In genomic region chr6:20211037-20211940, GRCh38 we compare ENCODE assay signal across 8 cellular contexts. TPM values are rescaled to one million over a fixed set of nuclear protein-coding genes. Genes with fewer than 3 reads are reported as not detected.
DNase-seq lines count a peak whose midpoint lies in the region; ATAC-seq and TF ChIP-seq lines count a peak whose summit lies in the region.

No MANE protein-coding gene starts in this region.

- WGBS in right lobe of liver (ENCODE audit: insufficient coverage, low coverage, low lambda C conversion rate, missing lambda C conversion rate): 13% methylated on average over 17 of the region's 17 CpGs
- 10 to 14% methylated on average over 17 of the region's 17 CpGs for WGBS in upper lobe of left lung, 2 donors

- H3K9me3 ChIP-seq in KOPT-K1 (ENCODE audit: insufficient read depth, low read length, poor library complexity, severe bottlenecking): no peaks in the 10 kb centered on the region
- H3K9me3 ChIP-seq in right lobe of liver: no peaks in the 10 kb centered on the region
- H3K9me3 ChIP-seq in upper lobe of left lung: no peaks in the 10 kb centered on the region

- no peak for TF ChIP-seq EP300 in upper lobe of left lung (IDR thresholded peaks at IDR 0.05)

- H3K27me3 ChIP-seq in right lobe of liver: no peaks in the 10 kb centered on the region
- no peaks in the 10 kb centered on the region for H3K27me3 ChIP-seq in upper lobe of left lung

- in situ Hi-C loops in astrocyte of the spinal cord (cut with HindIII; ENCODE audit: low sequenced_read_pairs): no loop called here

- TF ChIP-seq CTCF in astrocyte of the spinal cord (IDR thresholded peaks at IDR 0.05; ENCODE audit: low read depth, low read length): no peak
- TF ChIP-seq CTCF in right lobe of liver (IDR thresholded peaks at IDR 0.05): no peak
- no peak for TF ChIP-seq CTCF in upper lobe of left lung (IDR thresholded peaks at IDR 0.05)
- TF ChIP-seq CTCF in GM10266 (IDR thresholded peaks at IDR 0.05; ENCODE audit: control insufficient read depth, insufficient read depth, low read depth, missing control alignments): no peak

- H3K27ac ChIP-seq in KOPT-K1 (ENCODE audit: low read depth, low read length, poor library complexity, severe bottlenecking) (peak overlapping the region; percentile 75), right lobe of liver (peak overlapping the region in 2 of 3 donors; percentile 73 to 84), upper lobe of left lung (peak overlapping the region; percentile 86 to 94 (median 92))

- ATAC-seq in GM18517 (IDR thresholded peaks at IDR 0.05; ENCODE audit: unreplicated experiment) (peak; percentile 30), right lobe of liver (peak in 1 of 4 donors; percentile 23), upper lobe of left lung (ENCODE audit: low FRiP score in 2 of 2) (peak in 1 of 2 donors; percentile 49)

- H3K36me3 ChIP-seq in KOPT-K1 (ENCODE audit: insufficient read depth, low read length) (no peaks in the 10 kb centered on the region), right lobe of liver (no peaks in the 10 kb centered on the region), upper lobe of left lung (no peaks in the 10 kb centered on the region)

- H3K4me3 ChIP-seq in astrocyte of the spinal cord (ENCODE audit: low read depth, low read length) (peak overlapping the region; percentile 61), right lobe of liver (peak overlapping the region; percentile 66 to 83 (median 74)), upper lobe of left lung (peak overlapping the region; percentile 51 to 93 (median 82))

- TF ChIP-seq POLR2A in right lobe of liver (IDR thresholded peaks at IDR 0.05): no peak
- TF ChIP-seq POLR2A in upper lobe of left lung (IDR thresholded peaks at IDR 0.05): peak in 2 of 4 donors; percentile 36 to 54

- intact Hi-C loops in right lobe of liver (cut with DNase I): no loop called here

- H3K4me1 ChIP-seq in right lobe of liver (peaks cover 0 to 4% (median 0%) of the 10 kb centered on the region in 4 donors), upper lobe of left lung (peaks cover 28 to 45% (median 31%) of the 10 kb centered on the region in 4 donors)

- DNase-seq in A172 (ENCODE audit: low spot score) (peak; percentile 54), astrocyte of the spinal cord (ENCODE audit: low read depth, low spot score) (peak; percentile 52), right lobe of liver (no peak), upper lobe of left lung (peak in 1 of 2 donors; percentile 56), DMS 273 treated with DMSO at 0.1 percent for 48 hours (lab: John Stamatoyannopoulos, UW) (no peak), GM10266 (ENCODE audit: extremely low spot score) (no peak)

RNA-seq across cellular contexts. Expression of gene MBOAT1, which starts 1.0 kb away (rescaled TPM):
- 6.2 and 10.3 TPM in 2 replicates for total RNA-seq in A172 (2014; rRNA removed; shearing (Covaris generic))
- total RNA-seq in right lobe of liver: 10 to 100 TPM in 1 of 6 experiments, 1 to 10 TPM in 5; 3.6 to 10.0 (median 5.9) TPM
- 10 to 100 TPM in 4 of 6 donors, 1 to 10 TPM in 2; 4.2 to 17.5 (median 12.2) TPM for total RNA-seq in upper lobe of left lung

Comparison
In these comparisons a context has a peak if more than half of its experiments do, and no peak if none do; other contexts are left out.
1. DNase-seq: peak in A172 (single experiment) and astrocyte of the spinal cord (single experiment); none in right lobe of liver (0 of 3), DMS 273 treated with DMSO at 0.1 percent for 48 hours (single experiment) and GM10266 (single experiment).
2. Peak in every context shown above with its lines, with median percentiles within 50 percentile points of each other: H3K27ac ChIP-seq and H3K4me3 ChIP-seq.